ENCODE assay signal across 15 cellular contexts in the genomic region with DNA sequence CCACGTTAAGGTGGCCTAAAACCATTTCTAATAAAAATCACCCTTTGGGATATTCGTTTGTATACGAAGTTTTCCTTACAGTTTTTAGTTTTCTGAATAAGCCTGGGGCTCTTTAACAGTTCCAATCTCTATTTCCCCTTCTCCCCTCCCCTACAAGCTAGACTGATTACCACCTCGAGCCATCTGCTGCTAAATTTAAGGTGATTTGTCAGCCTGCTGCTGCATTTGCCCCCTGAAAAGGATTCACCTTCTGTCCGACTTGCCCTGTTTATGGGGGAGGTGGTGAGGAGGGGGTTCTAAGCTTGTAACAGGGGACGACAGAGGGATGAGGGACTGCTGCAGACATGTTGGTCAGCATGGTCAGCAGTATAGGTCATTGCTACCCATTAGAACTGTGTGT.
"Had no signal": no experiment of that assay in that cellular context is flagged by ENCODE, and none has a peak within 500 bp of the region (broad histone marks: within the 10 kb centered on the region; RNA-seq: fewer than 3 reads in every experiment).

No MANE protein-coding gene starts in this region.

- DNase-seq: activated CD4-positive, alpha-beta T cell treated with anti-CD3 and anti-CD28 coated beads for 1 hour; activated CD8-positive, alpha-beta memory T cell treated with anti-CD3 and anti-CD28 coated beads, Interleukin-2, amount 50 U/mL, for 4 hours; activated CD8-positive, alpha-beta T cell treated with anti-CD3 and anti-CD28 coated beads for 36 hours; activated naive CD4-positive, alpha-beta T cell treated with anti-CD3 and anti-CD28 coated beads for 36 hours; adrenal gland; colonic mucosa; effector CD4-positive, alpha-beta T cell; left ventricle myocardium superior; stimulated activated CD4-positive, alpha-beta T cell treated with anti-CD3 and anti-CD28 coated beads, Interleukin-15, amount 100 ng/mL, for 24 hours; stimulated activated CD4-positive, alpha-beta T cell treated with anti-CD3 and anti-CD28 coated beads, Interleukin-4, amount 100 ng/mL, for 24 hours; stomach had no signal

- H3K27ac Mint-ChIP-seq: activated T-helper 1 cell treated with anti-CD3 and anti-CD28 coated beads, Interleukin-12 subunit alpha, Interleukin-12 subunit beta, Interleukin-2, Interleukin-4 antibody, amounts not matched to agents 30 ng/mL and 10 ng/mL and 1 ng/mL, durations not matched to agents 14 hours and 24 hours and 36 hours had no signal

- H3K4me3 Mint-ChIP-seq: activated CD8-positive, alpha-beta T cell treated with anti-CD3 and anti-CD28 coated beads for 36 hours; activated naive CD4-positive, alpha-beta T cell treated with anti-CD3 and anti-CD28 coated beads for 36 hours; activated T-helper 1 cell treated with anti-CD3 and anti-CD28 coated beads, Interleukin-12 subunit alpha, Interleukin-12 subunit beta, Interleukin-2, Interleukin-4 antibody, amounts not matched to agents 30 ng/mL and 10 ng/mL and 1 ng/mL, durations not matched to agents 14 hours and 24 hours and 36 hours had no signal

- H3K27ac ChIP-seq: adrenal gland, colonic mucosa, foreskin keratinocyte, parathyroid adenoma, stomach, thoracic aorta had no signal

- H3K27me3 Mint-ChIP-seq: activated CD8-positive, alpha-beta T cell treated with anti-CD3 and anti-CD28 coated beads for 36 hours had no signal

- H3K9me3 ChIP-seq: adrenal gland, colonic mucosa, stomach, thoracic aorta had no signal

- H3K4me3 ChIP-seq: adrenal gland, colonic mucosa, stomach, thoracic aorta had no signal

- H3K9me3 Mint-ChIP-seq: activated CD8-positive, alpha-beta T cell treated with anti-CD3 and anti-CD28 coated beads for 36 hours; activated naive CD4-positive, alpha-beta T cell treated with anti-CD3 and anti-CD28 coated beads for 36 hours; activated T-helper 1 cell treated with anti-CD3 and anti-CD28 coated beads, Interleukin-12 subunit alpha, Interleukin-12 subunit beta, Interleukin-2, Interleukin-4 antibody, amounts not matched to agents 30 ng/mL and 10 ng/mL and 1 ng/mL, durations not matched to agents 14 hours and 24 hours and 36 hours had no signal

- ATAC-seq: activated CD8-positive, alpha-beta T cell treated with anti-CD3 and anti-CD28 coated beads for 36 hours; foreskin keratinocyte; left ventricle myocardium superior had no signal

- H3K27me3 ChIP-seq: adrenal gland, colonic mucosa, foreskin keratinocyte, stomach had no signal

- H3K36me3 ChIP-seq: adrenal gland, colonic mucosa, stomach, thoracic aorta had no signal
